Comparison of ENCODE assay signal across 35 cellular contexts in genomic region chr5:136963521-136963920, GRCh38.
"Had no signal": no experiment of that assay in that cellular context is flagged by ENCODE, and none has a peak within 500 bp of the region (broad histone marks: within the 10 kb centered on the region; RNA-seq: fewer than 3 reads in every experiment).

No MANE protein-coding gene starts in this region.

- H3K27me3 Mint-ChIP-seq: activated CD4-positive, alpha-beta memory T cell treated with anti-CD3 and anti-CD28 coated beads, Interleukin-2, amount 10 ng/mL, durations not matched to agents 7 days and 5 days; activated CD8-positive, alpha-beta memory T cell treated with anti-CD3 and anti-CD28 coated beads, Interleukin-2, amount 10 ng/mL, durations not matched to agents 7 days and 5 days; activated naive CD4-positive, alpha-beta T cell treated with anti-CD3 and anti-CD28 coated beads, Interleukin-2, amount 10 ng/mL, durations not matched to agents 7 days and 5 days; activated naive CD8-positive, alpha-beta T cell; activated naive CD8-positive, alpha-beta T cell treated with anti-CD3 and anti-CD28 coated beads, Interleukin-2, amount 50 U/mL, for 24 hours; central memory CD8-positive, alpha-beta T cell had no signal

- DNase-seq: activated CD4-positive, alpha-beta memory T cell treated with anti-CD3 and anti-CD28 coated beads, Interleukin-2, amount 10 ng/mL, durations not matched to agents 7 days and 5 days; activated CD4-positive, alpha-beta T cell treated with anti-CD3 and anti-CD28 coated beads for 1 hour; activated CD4-positive, alpha-beta T cell treated with anti-CD3 and anti-CD28 coated beads for 48 hours; activated CD4-positive, CD25-positive, alpha-beta regulatory T cell; activated CD8-positive, alpha-beta memory T cell treated with anti-CD3 and anti-CD28 coated beads for 24 hours; activated CD8-positive, alpha-beta memory T cell treated with anti-CD3 and anti-CD28 coated beads, Interleukin-2, amount 10 ng/mL, durations not matched to agents 7 days and 5 days; activated CD8-positive, alpha-beta memory T cell treated with anti-CD3 and anti-CD28 coated beads, Interleukin-2, amount 50 U/mL, for 48 hours; activated effector memory CD4-positive, alpha-beta T cell treated with Interleukin-2 at 50 U/mL for 16 hours; activated naive CD4-positive, alpha-beta T cell treated with anti-CD3 and anti-CD28 coated beads, Interleukin-2, amount 10 ng/mL, durations not matched to agents 7 days and 5 days; activated naive CD8-positive, alpha-beta T cell treated with anti-CD3 and anti-CD28 coated beads, Interleukin-2, amount 50 U/mL, for 24 hours; activated T-cell treated with anti-CD3 and anti-CD28 coated beads, Interleukin-2, amount 50 U/mL, for 48 hours; anterior cingulate cortex; brain microvascular endothelial cell; Karpas-422; KBM-7; MG63; NCI-H1092 treated with DMSO at 0.1 percent for 48 hours; NCI-H146; NCI-H187; NCI-H2029 treated with DMSO at 0.1 percent for 48 hours; NCI-H2171 treated with DMSO at 0.1 percent for 48 hours; NCI-H2227 treated with DMSO at 0.1 percent for 48 hours; NCI-H446; NCI-H510A treated with DMSO at 0.1 percent for 48 hours; PC-9; Right ventricle myocardium superior; SW 1271; T-helper 1 cell; T-helper 2 cell; T-helper 9 cell; WERI-Rb-1 had no signal

- H3K4me3 ChIP-seq: cardiac muscle cell, MG63, PC-9 had no signal

- H3K4me1 Mint-ChIP-seq: activated CD4-positive, alpha-beta memory T cell treated with anti-CD3 and anti-CD28 coated beads, Interleukin-2, amount 10 ng/mL, durations not matched to agents 7 days and 5 days; activated CD8-positive, alpha-beta memory T cell treated with anti-CD3 and anti-CD28 coated beads, Interleukin-2, amount 10 ng/mL, durations not matched to agents 7 days and 5 days; activated naive CD4-positive, alpha-beta T cell treated with anti-CD3 and anti-CD28 coated beads, Interleukin-2, amount 10 ng/mL, durations not matched to agents 7 days and 5 days; activated naive CD8-positive, alpha-beta T cell treated with anti-CD3 and anti-CD28 coated beads, Interleukin-2, amount 50 U/mL, for 24 hours; central memory CD8-positive, alpha-beta T cell had no signal

- H3K9me3 Mint-ChIP-seq: activated CD4-positive, alpha-beta memory T cell treated with anti-CD3 and anti-CD28 coated beads, Interleukin-2, amount 10 ng/mL, durations not matched to agents 7 days and 5 days had no signal

- H2AFZ ChIP-seq: PC-9 had no signal

- H3K36me3 Mint-ChIP-seq: activated CD8-positive, alpha-beta memory T cell treated with anti-CD3 and anti-CD28 coated beads, Interleukin-2, amount 10 ng/mL, durations not matched to agents 7 days and 5 days; activated naive CD4-positive, alpha-beta T cell treated with anti-CD3 and anti-CD28 coated beads, Interleukin-2, amount 10 ng/mL, durations not matched to agents 7 days and 5 days; activated naive CD8-positive, alpha-beta T cell had no signal

- H3K4me3 Mint-ChIP-seq: activated CD4-positive, alpha-beta memory T cell treated with anti-CD3 and anti-CD28 coated beads, Interleukin-2, amount 10 ng/mL, durations not matched to agents 7 days and 5 days; activated CD8-positive, alpha-beta memory T cell treated with anti-CD3 and anti-CD28 coated beads, Interleukin-2, amount 10 ng/mL, durations not matched to agents 7 days and 5 days; activated naive CD4-positive, alpha-beta T cell treated with anti-CD3 and anti-CD28 coated beads, Interleukin-2, amount 10 ng/mL, durations not matched to agents 7 days and 5 days; activated naive CD8-positive, alpha-beta T cell; activated naive CD8-positive, alpha-beta T cell treated with anti-CD3 and anti-CD28 coated beads, Interleukin-2, amount 50 U/mL, for 24 hours; central memory CD8-positive, alpha-beta T cell had no signal

- H3K27me3 ChIP-seq: brain microvascular endothelial cell, cardiac muscle cell, MG63 had no signal

- H3K27ac Mint-ChIP-seq: activated CD4-positive, alpha-beta memory T cell treated with anti-CD3 and anti-CD28 coated beads, Interleukin-2, amount 10 ng/mL, durations not matched to agents 7 days and 5 days; activated CD8-positive, alpha-beta memory T cell treated with anti-CD3 and anti-CD28 coated beads, Interleukin-2, amount 10 ng/mL, durations not matched to agents 7 days and 5 days; activated naive CD4-positive, alpha-beta T cell treated with anti-CD3 and anti-CD28 coated beads, Interleukin-2, amount 10 ng/mL, durations not matched to agents 7 days and 5 days; activated naive CD8-positive, alpha-beta T cell; activated naive CD8-positive, alpha-beta T cell treated with anti-CD3 and anti-CD28 coated beads, Interleukin-2, amount 50 U/mL, for 24 hours had no signal

- H3K36me3 ChIP-seq: brain microvascular endothelial cell, cardiac muscle cell, MG63, WERI-Rb-1 had no signal

- H3K4me2 ChIP-seq: PC-9 had no signal

- H3K27ac ChIP-seq: brain microvascular endothelial cell, cardiac muscle cell, PC-9, RWPE1, WERI-Rb-1 had no signal
